16 cellular contexts compared by ENCODE assay signal in genomic region chr5:154309361-154309725, GRCh38.
A peak's percentile ranks its signal among the peaks of the same experiment; 100 is the strongest.
DNase-seq lines count a peak whose midpoint lies in the region; ATAC-seq lines count a peak whose summit lies in the region.
"Had no signal": no experiment of that assay in that cellular context is flagged by ENCODE, and none has a peak within 500 bp of the region (broad histone marks: within the 10 kb centered on the region; RNA-seq: fewer than 3 reads in every experiment).

No MANE protein-coding gene starts in this region.

- H3K4me2 ChIP-seq in GM23248 (ENCODE audit: unreplicated experiment) = peak overlapping the region; percentile 75
- H3K4me2 ChIP-seq: KMS-11 had no signal

- peaks cover 67% of the 10 kb centered on the region for H3F3A ChIP-seq in GM23248 (ENCODE audit: insufficient read depth)

- H3K79me2 ChIP-seq in GM23248 (ENCODE audit: insufficient read depth) = peaks cover 35% of the 10 kb centered on the region

- H3K9me3 ChIP-seq in GM23248 (ENCODE audit: low read depth) = no peaks in the 10 kb centered on the region

- H3K36me3 Mint-ChIP-seq in activated naive CD8-positive, alpha-beta T cell treated with anti-CD3 and anti-CD28 coated beads, Interleukin-2, amount 50 U/mL, for 24 hours (ENCODE audit: low read depth) = peaks cover 39% of the 10 kb centered on the region

- DNase-seq in ACHN = peak; percentile 55
- peak; percentile 87 for DNase-seq in GM23248
- DNase-seq in activated naive CD8-positive, alpha-beta T cell treated with anti-CD3 and anti-CD28 coated beads, Interleukin-2, amount 50 U/mL, for 24 hours = no peak
- peak; percentile 76 for DNase-seq in iris pigment epithelial cell (ENCODE audit: low read depth)
- no peak for DNase-seq in NCI-H1930 (lab: John Stamatoyannopoulos, UW)
- DNase-seq in activated effector memory CD4-positive, alpha-beta T cell treated with anti-CD3 and anti-CD28 coated beads, Interleukin-2, amount 50 U/mL, for 16 hours = no peak
- no peak for DNase-seq in SIG-M5 (lab: John Stamatoyannopoulos, UW)
- DNase-seq: activated CD8-positive, alpha-beta memory T cell treated with anti-CD3 and anti-CD28 coated beads, Interleukin-2, amount 10 ng/mL, durations not matched to agents 7 days and 5 days; C1 segment of cervical spinal cord; endodermal cell; NCI-H2171 treated with DMSO at 0.1 percent for 48 hours; stimulated activated CD4-positive, alpha-beta T cell treated with anti-CD3 and anti-CD28 coated beads, Interleukin-2, amount 100 ng/mL, for 48 hours; stimulated activated naive CD4-positive, alpha-beta T cell had no signal

- no peak overlapping the region for H3K4me3 Mint-ChIP-seq in activated naive CD8-positive, alpha-beta T cell treated with anti-CD3 and anti-CD28 coated beads, Interleukin-2, amount 50 U/mL, for 24 hours
- H3K4me3 Mint-ChIP-seq: activated CD8-positive, alpha-beta memory T cell treated with anti-CD3 and anti-CD28 coated beads, Interleukin-2, amount 10 ng/mL, durations not matched to agents 7 days and 5 days; endodermal cell had no signal

- H3K4me1 ChIP-seq in GM23248 (ENCODE audit: insufficient read depth) = peaks cover 42% of the 10 kb centered on the region

- H3K27ac ChIP-seq in GM23248 = peak overlapping the region; percentile 85
- H3K27ac ChIP-seq: KMS-11 had no signal

- H3K9ac ChIP-seq in GM23248 = peak overlapping the region; percentile 44
- H3K9ac ChIP-seq: KMS-11 had no signal

- H3K27me3 Mint-ChIP-seq in activated naive CD8-positive, alpha-beta T cell treated with anti-CD3 and anti-CD28 coated beads, Interleukin-2, amount 50 U/mL, for 24 hours = no peaks in the 10 kb centered on the region
- H3K27me3 Mint-ChIP-seq: activated CD8-positive, alpha-beta memory T cell treated with anti-CD3 and anti-CD28 coated beads, Interleukin-2, amount 10 ng/mL, durations not matched to agents 7 days and 5 days; progenitor cell of endocrine pancreas had no signal

- no peaks in the 10 kb centered on the region for H4K20me1 ChIP-seq in GM23248 (ENCODE audit: insufficient read depth)

- no peaks in the 10 kb centered on the region for H3K27me3 ChIP-seq in GM23248 (replicated peaks; ENCODE audit: insufficient read depth)

- ATAC-seq in activated naive CD8-positive, alpha-beta T cell treated with anti-CD3 and anti-CD28 coated beads, Interleukin-2, amount 50 U/mL, for 24 hours = no peak
- no peak for ATAC-seq in GM18858 (IDR thresholded peaks at IDR 0.05; ENCODE audit: unreplicated experiment)
- ATAC-seq: activated CD8-positive, alpha-beta memory T cell treated with anti-CD3 and anti-CD28 coated beads, Interleukin-2, amount 10 ng/mL, durations not matched to agents 7 days and 5 days had no signal

- H3K9me3 Mint-ChIP-seq in activated naive CD8-positive, alpha-beta T cell treated with anti-CD3 and anti-CD28 coated beads, Interleukin-2, amount 50 U/mL, for 24 hours = peaks cover 9% of the 10 kb centered on the region

- H3K9me2 ChIP-seq in GM23248 (ENCODE audit: insufficient read depth) = no peaks in the 10 kb centered on the region

- no peak overlapping the region for H3K4me3 ChIP-seq in GM23248

- no peak overlapping the region for H2AFZ ChIP-seq in GM23248

- 4 to 6% methylated on average over 2 of the region's 2 CpGs for WGBS in GM23248 (ENCODE audit: low coverage in 1 of 2, low lambda C conversion rate in 2 of 2, missing lambda C conversion rate in 2 of 2), 2 experiments

- in situ Hi-C loops in ACHN (cut with HindIII; ENCODE audit: low pct_ligation_motif_present, low pct_unique_long_range_greater_than_20kb, low sequenced_read_pairs) (no loop called here), GM23248 (cut with MboI) (no loop called here)

- peaks cover 9% of the 10 kb centered on the region for H3K36me3 ChIP-seq in GM23248 (ENCODE audit: low read depth)

- H3K27ac Mint-ChIP-seq in activated naive CD8-positive, alpha-beta T cell treated with anti-CD3 and anti-CD28 coated beads, Interleukin-2, amount 50 U/mL, for 24 hours = peak overlapping the region; percentile 44
- H3K27ac Mint-ChIP-seq: activated CD8-positive, alpha-beta memory T cell treated with anti-CD3 and anti-CD28 coated beads, Interleukin-2, amount 10 ng/mL, durations not matched to agents 7 days and 5 days; endodermal cell; progenitor cell of endocrine pancreas had no signal

- H3K4me1 Mint-ChIP-seq in activated naive CD8-positive, alpha-beta T cell treated with anti-CD3 and anti-CD28 coated beads, Interleukin-2, amount 50 U/mL, for 24 hours = peaks cover 33% of the 10 kb centered on the region

Comparison
In these comparisons a context has a peak if more than half of its experiments do, and no peak if none do; other contexts are left out.
1. DNase-seq: peak in ACHN (single experiment), GM23248 (single experiment) and iris pigment epithelial cell (single experiment); none in activated naive CD8-positive, alpha-beta T cell treated with anti-CD3 and anti-CD28 coated beads, Interleukin-2, amount 50 U/mL, for 24 hours (single experiment), NCI-H1930 (0 of 2), activated effector memory CD4-positive, alpha-beta T cell treated with anti-CD3 and anti-CD28 coated beads, Interleukin-2, amount 50 U/mL, for 16 hours (single experiment) and SIG-M5 (single experiment).